In genomic region chr6:34027445-34027936, GRCh38 we compare ENCODE assay signal across 1 cellular context.
TF ChIP-seq lines count a peak whose summit lies in the region.

No MANE protein-coding gene starts in this region.

TF ChIP-seq in K562, 482 proteins besides CTCF, POLR2A, EP300 and RAD21 (continued from another document):
- no peak for TF ChIP-seq PBX2 (CRISPR knock-in tag; IDR thresholded peaks at IDR 0.05; ENCODE audit: low read depth)
- no peak for TF ChIP-seq PBX2 (tag; conservative IDR thresholded peaks at IDR 0.05; ENCODE audit: low read depth)
- no peak for TF ChIP-seq SIN3B (IDR thresholded peaks at IDR 0.05; ENCODE audit: low read depth)
- no peak for TF ChIP-seq ZNF274 (IDR thresholded peaks at IDR 0.05; ENCODE audit: borderline replicate concordance, low read depth, low read length)
- no peak for TF ChIP-seq RBM17 (IDR thresholded peaks at IDR 0.05; ENCODE audit: borderline replicate concordance, low read depth, low read length)
- no peak for TF ChIP-seq CHD7 (IDR thresholded peaks at IDR 0.05; ENCODE audit: low read depth, low read length)
- TF ChIP-seq GTF2E2 (tag; IDR thresholded peaks at IDR 0.05) = no peak
- no peak for TF ChIP-seq NBN (IDR thresholded peaks at IDR 0.05; ENCODE audit: low read depth)
- TF ChIP-seq KLF16 (IDR thresholded peaks at IDR 0.05) = 0 out of 2 replicates have a peak, but pooled peaks have one; percentile 22
- TF ChIP-seq FOSL1 (tag; conservative IDR thresholded peaks at IDR 0.05) = no peak
- no peak for TF ChIP-seq ZKSCAN8 (CRISPR knock-in tag; IDR thresholded peaks at IDR 0.05)
